In the genomic region with DNA sequence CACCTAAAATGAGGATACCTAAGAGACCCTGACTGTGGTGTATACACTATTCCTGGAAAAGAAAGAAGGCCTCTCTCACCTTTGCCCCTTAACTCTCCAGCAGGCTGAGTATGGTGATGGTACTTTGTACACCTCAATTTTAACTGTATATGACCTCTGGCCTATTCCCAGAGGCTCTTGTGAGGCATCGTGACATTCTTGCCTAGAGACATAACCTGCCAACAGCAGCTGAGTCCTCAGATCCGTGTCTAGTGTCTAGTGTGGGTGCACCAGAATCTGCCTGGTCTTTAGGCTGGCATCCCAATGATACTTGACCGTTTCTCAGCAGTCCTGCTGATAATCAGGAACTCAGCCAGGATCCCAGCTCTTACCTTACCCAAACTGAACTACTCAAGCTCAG, we compare ENCODE assay signal across 23 cellular contexts. TPM values are rescaled to one million over a fixed set of nuclear protein-coding genes. Genes with fewer than 3 reads are reported as not detected.
A peak's percentile ranks its signal among the peaks of the same experiment; 100 is the strongest.
DNase-seq lines count a peak whose midpoint lies in the region; ATAC-seq, FAIRE-seq and TF ChIP-seq lines count a peak whose summit lies in the region.
"Had no signal": no experiment of that assay in that cellular context is flagged by ENCODE, and none has a peak within 500 bp of the region (broad histone marks: within the 10 kb centered on the region; RNA-seq: fewer than 3 reads in every experiment).

No MANE protein-coding gene starts in this region.

- H3K27me3 ChIP-seq in RWPE2 (ENCODE audit: insufficient read depth, poor library complexity, severe bottlenecking) (no peaks in the 10 kb centered on the region), right cardiac atrium (ENCODE audit: control insufficient read depth, insufficient read depth) (no peaks in the 10 kb centered on the region), small intestine (ENCODE audit: control insufficient read depth in 2 of 2, insufficient read depth in 2 of 2, low read length in 2 of 2) (no peaks in the 10 kb centered on the region)
- H3K27me3 ChIP-seq: BE2C had no signal

- no peak for ATAC-seq in RWPE2 (ENCODE audit: low read depth)
- peak in 1 of 2 donors; percentile 19 for ATAC-seq in right cardiac atrium

- FAIRE-seq in small intestine (lab: Jason Lieb, UNC) = no peak
- FAIRE-seq: A204.1, G401.6, GM12891, GM19239, H1 had no signal

- H3K4me1 ChIP-seq in RWPE2 (ENCODE audit: insufficient read depth, poor library complexity, severe bottlenecking) (no peaks in the 10 kb centered on the region), right cardiac atrium (ENCODE audit: control insufficient read depth, insufficient read depth, low read length) (no peaks in the 10 kb centered on the region), small intestine (ENCODE audit: control insufficient read depth in 2 of 2, insufficient read depth in 1 of 2, low read depth in 1 of 2, low read length in 1 of 2) (no peaks in the 10 kb centered on the region)
- H3K4me1 ChIP-seq: BE2C had no signal

- intact Hi-C loops in right cardiac atrium (cut with DNase I) = no loop called here

- 66% methylated on average over 3 of the region's 3 CpGs for WGBS in right cardiac atrium
- 43 to 72% (median 53%) methylated on average over 3 of the region's 3 CpGs for WGBS in small intestine, 3 donors

- H3K36me3 ChIP-seq in RWPE2 (ENCODE audit: low read depth) (peaks cover 83% of the 10 kb centered on the region), small intestine (ENCODE audit: control insufficient read depth in 2 of 2, insufficient read depth in 2 of 2, low read length in 2 of 2) (peaks cover 0 to 20% of the 10 kb centered on the region in 2 donors)

- H3K9me3 ChIP-seq in RWPE2 (ENCODE audit: severe bottlenecking) = no peaks in the 10 kb centered on the region
- no peaks in the 10 kb centered on the region for H3K9me3 ChIP-seq in right cardiac atrium (ENCODE audit: control insufficient read depth, low read length)
- no peaks in the 10 kb centered on the region for H3K9me3 ChIP-seq in small intestine (ENCODE audit: control insufficient read depth, low read depth)
- H3K9me3 ChIP-seq: BE2C had no signal

- in situ Hi-C loops in G401 (cut with HindIII; ENCODE audit: low sequenced_read_pairs) = no loop called here

- TF ChIP-seq CTCF in RWPE2 (IDR thresholded peaks at IDR 0.05; ENCODE audit: poor library complexity, severe bottlenecking) = no peak

- H3K4me3 ChIP-seq in RWPE2 (ENCODE audit: severe bottlenecking) = no peak overlapping the region
- no peak overlapping the region for H3K4me3 ChIP-seq in right cardiac atrium (ENCODE audit: low read length)
- no peak overlapping the region for H3K4me3 ChIP-seq in small intestine (ENCODE audit: low read depth in 1 of 2, low read length in 2 of 2)

- peak; percentile 43 for DNase-seq in G401 (ENCODE audit: low spot score)
- DNase-seq in RWPE2 (ENCODE audit: low spot score) = peak; percentile 20
- DNase-seq in right cardiac atrium = no peak
- peak; percentile 46 for DNase-seq in small intestine
- DNase-seq in NCI-H2171 treated with DMSO at 0.1 percent for 48 hours (lab: John Stamatoyannopoulos, UW) = no peak
- no peak for DNase-seq in hypothalamus (lab: John Stamatoyannopoulos, UW)
- no peak for DNase-seq in superior temporal gyrus (ENCODE audit: extremely low spot score)
- DNase-seq: ACHN; BE2C; C1 segment of cervical spinal cord; CD4-positive, CD25-positive, alpha-beta regulatory T cell; CD8-positive, alpha-beta memory T cell; COR-L47; DMS 273 treated with DMSO at 0.1 percent for 48 hours; DMS53; DND-41; EL; H9 had no signal

- H3K27ac ChIP-seq in RWPE2 (ENCODE audit: poor library complexity, severe bottlenecking) = no peak overlapping the region
- peak overlapping the region; percentile 10 for H3K27ac ChIP-seq in right cardiac atrium (ENCODE audit: low read length)
- no peak overlapping the region for H3K27ac ChIP-seq in small intestine (ENCODE audit: low read depth in 1 of 2, low read length in 1 of 2)

RNA-seq across cellular contexts. Expression of a gene that starts 20.0 kb away (rescaled TPM):
- 3.6 and 4.6 TPM in 2 replicates for total RNA-seq in G401 (2014; rRNA removed; shearing (Covaris generic))
- 100 to 1,000 TPM in 2 of 4 donors, 10 to 100 TPM in 2; 72.7 to 133 (median 113) TPM for total RNA-seq in right cardiac atrium
- 72.0 TPM for polyA plus RNA-seq in right cardiac atrium
- 10 to 100 TPM; 10.2 to 30.6 (median 29.5) TPM for polyA plus RNA-seq in small intestine

RNA-seq across cellular contexts. Expression of a gene that starts 47.3 kb away (rescaled TPM):
- total RNA-seq in G401 (2014; rRNA removed; shearing (Covaris generic)) = 11.8 and 15.8 TPM in 2 replicates
- total RNA-seq in right cardiac atrium = 10 to 100 TPM; 11.6 to 14.4 (median 13.6) TPM
- polyA plus RNA-seq in right cardiac atrium (18.9 TPM), small intestine (10 to 100 TPM in 1 of 3 donors, 1 to 10 TPM in 2; 4.9 to 34.3 (median 6.0) TPM)

Comparison
In these comparisons a context has a peak if more than half of its experiments do, and no peak if none do; other contexts are left out.
1. DNase-seq: peak in G401 (single experiment), RWPE2 (single experiment) and small intestine (single experiment); none in right cardiac atrium (0 of 3), NCI-H2171 treated with DMSO at 0.1 percent for 48 hours (single experiment), hypothalamus (0 of 51) and superior temporal gyrus (single experiment).
2. RNA of a gene that starts 20.0 kb away (total RNA-seq): 72.7 to 133 TPM in right cardiac atrium; 3.6 to 4.6 TPM in G401; every median in the first group is over 10 times any median in the second.